Comparison of ENCODE assay signal across 19 cellular contexts in the genomic region with DNA sequence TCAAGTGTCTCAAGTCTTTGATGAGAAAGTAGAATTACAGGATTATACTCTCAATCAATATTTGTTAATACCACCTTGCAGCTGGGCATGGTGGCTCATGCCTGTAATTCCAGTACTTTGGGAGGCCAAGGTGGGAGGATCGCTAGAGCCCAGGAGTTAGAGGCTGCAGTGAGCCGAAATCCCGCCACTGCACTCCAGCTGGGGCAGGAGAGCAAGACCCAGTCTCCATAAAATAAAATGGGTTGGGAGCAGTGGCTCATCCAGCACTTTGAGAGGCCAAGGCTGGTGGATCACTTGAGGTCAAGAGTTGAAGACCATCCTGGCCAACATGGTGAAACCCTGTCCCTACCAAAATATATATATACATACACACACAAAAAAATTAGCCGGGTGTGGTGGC. TPM values are rescaled to one million over a fixed set of nuclear protein-coding genes. Genes with fewer than 3 reads are reported as not detected.
"Had no signal": no experiment of that assay in that cellular context is flagged by ENCODE, and none has a peak within 500 bp of the region (broad histone marks: within the 10 kb centered on the region; RNA-seq: fewer than 3 reads in every experiment).

No MANE protein-coding gene starts in this region.

- H3K27ac Mint-ChIP-seq: activated CD8-positive, alpha-beta T cell treated with anti-CD3 and anti-CD28 coated beads, Interleukin-2, amount 10 ng/mL, durations not matched to agents 7 days and 5 days; activated T-helper 1 cell treated with anti-CD3 and anti-CD28 coated beads, Interleukin-12 subunit alpha, Interleukin-12 subunit beta, Interleukin-2, Interleukin-4 antibody, amounts not matched to agents 30 ng/mL and 10 ng/mL and 1 ng/mL, durations not matched to agents 14 hours and 24 hours and 36 hours had no signal

- ATAC-seq: activated CD8-positive, alpha-beta T cell treated with anti-CD3 and anti-CD28 coated beads, Interleukin-2, amount 10 ng/mL, durations not matched to agents 7 days and 5 days; heart right ventricle had no signal

- FAIRE-seq: kidney had no signal

- H3K4me3 Mint-ChIP-seq: activated T-helper 1 cell treated with anti-CD3 and anti-CD28 coated beads, Interleukin-12 subunit alpha, Interleukin-12 subunit beta, Interleukin-2, Interleukin-4 antibody, amounts not matched to agents 30 ng/mL and 10 ng/mL and 1 ng/mL, durations not matched to agents 14 hours and 24 hours and 36 hours; neural crest cell had no signal

- H3K9me3 Mint-ChIP-seq: activated T-helper 1 cell treated with anti-CD3 and anti-CD28 coated beads, Interleukin-12 subunit alpha, Interleukin-12 subunit beta, Interleukin-2, Interleukin-4 antibody, amounts not matched to agents 30 ng/mL and 10 ng/mL and 1 ng/mL, durations not matched to agents 14 hours and 24 hours and 36 hours; neural crest cell had no signal

- DNase-seq: activated CD4-positive, alpha-beta T cell treated with anti-CD3 and anti-CD28 coated beads for 1 hour; activated CD4-positive, alpha-beta T cell treated with anti-CD3 and anti-CD28 coated beads, Interleukin-2, amount 50 U/mL, for 1 hour; activated CD8-positive, alpha-beta T cell treated with anti-CD3 and anti-CD28 coated beads, Interleukin-2, amount 10 ng/mL, durations not matched to agents 7 days and 5 days; dermis blood vessel endothelial cell; effector CD8-positive, alpha-beta T cell; erythroblast; heart right ventricle; kidney; mesenchymal stem cell; mucosa of descending colon; sigmoid colon; stimulated activated CD4-positive, alpha-beta T cell treated with anti-CD3 and anti-CD28 coated beads, Interleukin-4, amount 100 ng/mL, for 1 hour; stimulated activated naive CD4-positive, alpha-beta T cell; testis had no signal

RNA-seq across cellular contexts. Expression of gene NCMAP, which starts 1.2 kb away (rescaled TPM):
- total RNA-seq: activated T-helper 1 cell treated with anti-CD3 and anti-CD28 coated beads, Interleukin-12 subunit alpha, Interleukin-12 subunit beta, Interleukin-2, Interleukin-4 antibody, amounts not matched to agents 30 ng/mL and 10 ng/mL and 1 ng/mL, durations not matched to agents 14 hours and 24 hours and 36 hours; dermis blood vessel endothelial cell; fibroblast of lung; neural crest cell; sigmoid colon; smooth muscle cell; T-helper 2 cell treated with Interferon-gamma antibody and Interleukin-4, amounts not matched to agents 100 ng/mL and 5 ng/mL, for 36 hours had no signal
